Comparison of ENCODE assay signal across 14 cellular contexts in the genomic region with DNA sequence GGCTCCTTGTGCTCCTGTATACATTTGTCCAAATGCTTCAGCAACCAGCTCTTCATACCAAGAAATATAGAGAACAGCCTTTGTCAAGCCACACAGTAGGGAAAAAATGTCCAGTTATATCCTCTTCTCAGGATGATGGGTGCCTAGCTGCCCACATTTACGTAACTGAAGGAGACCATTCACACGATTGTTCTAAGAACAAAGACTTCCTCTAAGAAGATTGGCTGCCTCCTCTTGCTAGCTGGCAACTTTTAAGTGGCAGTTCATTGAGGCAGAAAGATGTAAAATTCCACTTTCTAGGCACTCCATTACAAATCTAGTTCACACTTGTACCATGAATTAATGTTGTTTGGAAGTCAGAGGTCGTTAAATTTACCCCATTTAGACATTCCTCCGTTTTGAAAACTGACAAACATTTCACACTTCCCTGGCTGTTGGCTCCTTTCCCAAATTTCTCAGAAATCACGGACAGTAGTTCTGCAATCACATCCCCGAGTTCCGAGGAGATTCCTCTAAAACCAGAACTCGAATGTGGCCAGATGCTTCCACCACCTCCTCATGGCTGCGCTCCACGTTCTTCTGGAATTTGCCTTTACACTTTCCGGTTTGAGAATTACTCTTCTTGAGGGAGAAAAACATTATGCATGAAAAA. TPM values are rescaled to one million over a fixed set of nuclear protein-coding genes. Genes with fewer than 3 reads are reported as not detected.
DNase-seq lines count a peak whose midpoint lies in the region; ATAC-seq and TF ChIP-seq lines count a peak whose summit lies in the region.
"Had no signal": no experiment of that assay in that cellular context is flagged by ENCODE, and none has a peak within 500 bp of the region (broad histone marks: within the 10 kb centered on the region; RNA-seq: fewer than 3 reads in every experiment).

No MANE protein-coding gene starts in this region.

- CTCF ChIA-PET in T-cell (lab: Charles Lee): no interaction called here

- H3K36me3 Mint-ChIP-seq in T-cell: no peaks in the 10 kb centered on the region

- no peak overlapping the region for H3K4me3 Mint-ChIP-seq in T-cell
- H3K4me3 Mint-ChIP-seq: activated T-cell treated with anti-CD3 and anti-CD28 coated beads, Interleukin-2, amount 50 U/mL, for 4 hours had no signal

- H3K27ac Mint-ChIP-seq in T-cell: no peak overlapping the region

- H3K36me3 ChIP-seq in left ventricle myocardium inferior: no peaks in the 10 kb centered on the region
- H3K36me3 ChIP-seq: cardiac muscle cell had no signal

- peak overlapping the region; percentile 3 for H3K27ac ChIP-seq in left ventricle myocardium inferior (replicated peaks)
- H3K27ac ChIP-seq: cardiac muscle cell, foreskin keratinocyte, KMS-11 had no signal

- TF ChIP-seq CTCF in AG10803 (conservative IDR thresholded peaks at IDR 0.05; ENCODE audit: low read length) (no peak), left ventricle myocardium inferior (IDR thresholded peaks at IDR 0.05; ENCODE audit: borderline replicate concordance) (no peak)

- H3K4me3 ChIP-seq in AG10803 (ENCODE audit: low read length): no peak overlapping the region
- H3K4me3 ChIP-seq in left ventricle myocardium inferior: no peak overlapping the region
- H3K4me3 ChIP-seq: cardiac muscle cell had no signal

- H3K4me1 ChIP-seq in left ventricle myocardium inferior: peaks cover 16% of the 10 kb centered on the region
- H3K4me1 ChIP-seq: foreskin keratinocyte had no signal

- POLR2A ChIA-PET in T-cell (lab: Charles Lee): no interaction called here

- DNase-seq in AG10803 (ENCODE audit: low read depth): peak; percentile 99
- DNase-seq in astrocyte of the hippocampus (ENCODE audit: low read depth, low spot score): peak; percentile 51
- DNase-seq in left ventricle myocardium inferior: no peak
- peak; percentile 77 for DNase-seq in pons (ENCODE audit: low spot score)
- no peak for DNase-seq in COR-L47 (lab: John Stamatoyannopoulos, UW)
- DNase-seq in stimulated activated CD4-positive, alpha-beta T cell treated with anti-CD3 and anti-CD28 coated beads, Interleukin-1b, Interleukin-23, amount 100 ng/mL, for 48 hours: no peak
- no peak for DNase-seq in UCSD-AML1 (lab: John Stamatoyannopoulos, UW; ENCODE audit: unreplicated experiment)
- no peak for DNase-seq in T-cell
- DNase-seq: activated T-cell treated with anti-CD3 and anti-CD28 coated beads, Interleukin-2, amount 50 U/mL, for 4 hours; AML-193; foreskin keratinocyte; NCI-H2171 treated with DMSO at 0.1 percent for 48 hours had no signal

- H3K9me3 Mint-ChIP-seq in T-cell: peaks cover 3 to 8% (median 6%) of the 10 kb centered on the region in 3 donors
- H3K9me3 Mint-ChIP-seq: activated T-cell treated with anti-CD3 and anti-CD28 coated beads, Interleukin-2, amount 50 U/mL, for 4 hours had no signal

- H3K27me3 Mint-ChIP-seq in T-cell: no peaks in the 10 kb centered on the region

- intact Hi-C loops in left ventricle myocardium inferior (cut with micrococcal nuclease): no loop called here

- H3K4me1 Mint-ChIP-seq in T-cell: peaks cover 8 to 12% (median 12%) of the 10 kb centered on the region in 3 donors

- no peak for ATAC-seq in T-cell (replicated peaks in 1 of 4)
- ATAC-seq: foreskin keratinocyte had no signal

- H3K27me3 ChIP-seq in left ventricle myocardium inferior (ENCODE audit: low read depth): no peaks in the 10 kb centered on the region
- H3K27me3 ChIP-seq: cardiac muscle cell had no signal

- H3K9me3 ChIP-seq in left ventricle myocardium inferior (replicated peaks): peaks cover 6% of the 10 kb centered on the region

RNA-seq across cellular contexts. Expression of a gene that starts 45.6 kb away (rescaled TPM):
- 13.9 TPM for total RNA-seq in left ventricle myocardium inferior
- total RNA-seq in T-cell: 1 to 10 TPM; 4.8 to 9.5 (median 8.3) TPM

Comparison
In these comparisons a context has a peak if more than half of its experiments do, and no peak if none do; other contexts are left out.
1. DNase-seq: peak in AG10803 (single experiment), astrocyte of the hippocampus (single experiment) and pons (single experiment); none in left ventricle myocardium inferior (single experiment), COR-L47 (single experiment), stimulated activated CD4-positive, alpha-beta T cell treated with anti-CD3 and anti-CD28 coated beads, Interleukin-1b, Interleukin-23, amount 100 ng/mL, for 48 hours (single experiment), UCSD-AML1 (single experiment) and T-cell (0 of 34).